ENCODE assay signal across 31 cellular contexts in the genomic region with DNA sequence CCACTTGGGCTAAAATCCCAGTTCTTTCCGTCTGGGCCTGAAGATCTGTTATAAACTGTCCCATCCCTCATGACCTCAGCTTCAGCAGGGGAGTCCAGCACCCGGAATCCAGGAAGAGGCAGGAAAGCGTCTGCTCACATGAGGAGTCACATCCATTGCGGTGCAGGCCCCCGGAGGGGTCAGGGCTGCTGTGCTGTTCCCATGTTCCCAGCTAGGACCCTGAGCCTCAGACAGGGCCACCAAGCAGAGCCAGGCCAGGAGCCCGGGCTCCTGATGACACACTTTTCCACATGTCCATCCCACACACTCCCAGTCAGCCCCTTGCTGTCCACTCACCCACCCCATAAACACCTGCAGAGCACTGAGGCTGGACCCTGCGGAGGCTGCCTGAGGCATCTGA. TPM values are rescaled to one million over a fixed set of nuclear protein-coding genes. Genes with fewer than 3 reads are reported as not detected.
"Had no signal": no experiment of that assay in that cellular context is flagged by ENCODE, and none has a peak within 500 bp of the region (broad histone marks: within the 10 kb centered on the region; RNA-seq: fewer than 3 reads in every experiment).

No MANE protein-coding gene starts in this region.

- H3K4me3 ChIP-seq: ascending aorta, body of pancreas, SK-N-MC had no signal

- DNase-seq: activated B cell treated with CpG ODN at 0.5 μM for 24 hours; activated CD4-positive, alpha-beta T cell treated with anti-CD3 and anti-CD28 coated beads for 1 hour; activated CD4-positive, alpha-beta T cell treated with anti-CD3 and anti-CD28 coated beads, Interleukin-2, amount 50 U/mL, for 1 hour; activated effector memory CD4-positive, alpha-beta T cell treated with anti-CD3 and anti-CD28 coated beads, Interleukin-2, amount 50 U/mL, for 16 hours; activated naive CD4-positive, alpha-beta T cell treated with Interleukin-2 at 50 U/mL for 16 hours; activated naive CD8-positive, alpha-beta T cell treated with anti-CD3 and anti-CD28 coated beads, Interleukin-2, amount 50 U/mL, for 24 hours; activated T-cell treated with anti-CD3 and anti-CD28 coated beads, Interleukin-2, amount 50 U/mL, for 24 hours; amniotic stem cell; body of pancreas; MV-4-11; NCI-H1092 treated with DMSO at 0.1 percent for 48 hours; NCI-H1417 treated with DMSO at 0.1 percent for 48 hours; NCI-H1694 treated with DMSO at 0.1 percent for 48 hours; NCI-H2029 treated with DMSO at 0.1 percent for 48 hours; NCI-H345; NCI-H510A; NCI-H69; NK-92 treated with Interleukin-12 subunit alpha and Interleukin-12 subunit beta, amount 100 ng/mL, for 24 hours; OCI-M1; RPMI8226; T-cell; T-helper 2 cell; T1000 had no signal

- H3K36me3 ChIP-seq: ascending aorta had no signal

- H3K36me3 Mint-ChIP-seq: activated CD8-positive, alpha-beta memory T cell treated with anti-CD3 and anti-CD28 coated beads, Interleukin-2, amount 10 ng/mL, durations not matched to agents 7 days and 5 days; T-cell had no signal

- H3K9ac ChIP-seq: KMS-11 had no signal

- H3K4me2 ChIP-seq: KMS-11 had no signal

- H3K4me3 Mint-ChIP-seq: activated B cell treated with CpG ODN at 0.5 μM for 24 hours; activated CD8-positive, alpha-beta memory T cell treated with anti-CD3 and anti-CD28 coated beads, Interleukin-2, amount 10 ng/mL, durations not matched to agents 7 days and 5 days; activated naive CD8-positive, alpha-beta T cell treated with anti-CD3 and anti-CD28 coated beads, Interleukin-2, amount 50 U/mL, for 24 hours; activated T-cell treated with anti-CD3 and anti-CD28 coated beads, Interleukin-2, amount 50 U/mL, for 24 hours; T-cell had no signal

- H3K27me3 ChIP-seq: ascending aorta, body of pancreas had no signal

- H3K27me3 Mint-ChIP-seq: activated B cell treated with CpG ODN at 0.5 μM for 24 hours; activated CD8-positive, alpha-beta memory T cell treated with anti-CD3 and anti-CD28 coated beads, Interleukin-2, amount 10 ng/mL, durations not matched to agents 7 days and 5 days had no signal

- H3K27ac ChIP-seq: ascending aorta, body of pancreas, KMS-11, SK-N-MC had no signal

- H3K27ac Mint-ChIP-seq: activated B cell treated with CpG ODN at 0.5 μM for 24 hours; activated CD8-positive, alpha-beta memory T cell treated with anti-CD3 and anti-CD28 coated beads, Interleukin-2, amount 10 ng/mL, durations not matched to agents 7 days and 5 days; activated naive CD8-positive, alpha-beta T cell treated with anti-CD3 and anti-CD28 coated beads, Interleukin-2, amount 50 U/mL, for 24 hours; activated T-cell treated with anti-CD3 and anti-CD28 coated beads, Interleukin-2, amount 50 U/mL, for 24 hours; T-cell had no signal

- H3K4me1 ChIP-seq: ascending aorta, body of pancreas had no signal

- H3K4me1 Mint-ChIP-seq: activated B cell treated with CpG ODN at 0.5 μM for 24 hours; activated CD8-positive, alpha-beta memory T cell treated with anti-CD3 and anti-CD28 coated beads, Interleukin-2, amount 10 ng/mL, durations not matched to agents 7 days and 5 days; activated naive CD8-positive, alpha-beta T cell treated with anti-CD3 and anti-CD28 coated beads, Interleukin-2, amount 50 U/mL, for 24 hours; T-cell had no signal

- ATAC-seq: activated CD8-positive, alpha-beta memory T cell treated with anti-CD3 and anti-CD28 coated beads, Interleukin-2, amount 10 ng/mL, durations not matched to agents 7 days and 5 days; activated naive CD4-positive, alpha-beta T cell treated with anti-CD3 and anti-CD28 coated beads, Interleukin-2, amount 50 U/mL, for 72 hours; activated naive CD8-positive, alpha-beta T cell treated with anti-CD3 and anti-CD28 coated beads, Interleukin-2, amount 50 U/mL, for 24 hours; body of pancreas; Panc1; Right ventricle myocardium inferior; T-cell had no signal

RNA-seq across cellular contexts. Expression of a gene that starts 45.3 kb away (rescaled TPM):
- total RNA-seq: activated B cell treated with CpG ODN at 0.5 μM for 24 hours; activated CD8-positive, alpha-beta memory T cell treated with anti-CD3 and anti-CD28 coated beads, Interleukin-2, amount 10 ng/mL, durations not matched to agents 7 days and 5 days; ascending aorta; body of pancreas; MCF 10A; Right ventricle myocardium inferior; T-cell had no signal
